Comparison of ENCODE assay signal across 24 cellular contexts in the genomic region with DNA sequence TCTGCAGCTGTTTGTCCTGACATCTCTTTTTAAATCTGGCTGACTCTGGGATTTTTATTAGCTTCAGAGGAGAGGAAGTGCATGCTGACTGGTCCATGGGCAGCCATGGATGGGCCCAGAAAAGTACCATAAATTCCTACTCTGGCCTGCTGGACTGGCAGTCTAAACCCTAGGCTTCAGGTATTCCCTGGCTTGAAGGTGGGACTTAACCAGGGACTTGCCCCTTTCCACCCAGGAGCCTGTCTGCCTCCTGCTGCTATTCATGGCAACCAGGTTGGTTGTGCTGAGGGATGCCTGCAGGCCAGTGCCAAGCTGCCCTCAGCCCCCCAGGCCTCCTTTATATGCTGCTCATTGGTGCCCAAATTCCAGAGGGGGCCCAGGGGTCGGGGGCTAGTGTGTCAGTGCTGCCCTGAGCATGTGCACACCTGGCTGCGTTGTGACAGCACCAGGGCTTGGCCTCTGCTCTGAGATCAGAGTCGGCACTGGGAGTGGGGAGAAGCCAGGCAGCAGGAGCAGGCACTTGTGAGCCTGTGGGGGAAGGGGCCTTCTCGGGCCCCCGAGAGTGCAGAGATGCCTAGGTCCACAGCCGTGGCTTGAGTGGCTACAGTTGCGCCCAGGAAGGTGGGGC.
"Had no signal": no experiment of that assay in that cellular context is flagged by ENCODE, and none has a peak within 500 bp of the region (broad histone marks: within the 10 kb centered on the region; RNA-seq: fewer than 3 reads in every experiment).

No MANE protein-coding gene starts in this region.

- DNase-seq: effector CD4-positive, alpha-beta T cell; endodermal cell; erythroblast; foreskin keratinocyte; immature natural killer cell; left cardiac atrium; left ventricle myocardium inferior; mesendoderm; naive B cell; psoas muscle; retina; spleen; stimulated activated CD4-positive, alpha-beta T cell treated with anti-CD3 and anti-CD28 coated beads, Interleukin-15, amount 100 ng/mL, for 24 hours; stimulated activated CD4-positive, alpha-beta T cell treated with anti-CD3 and anti-CD28 coated beads, Interleukin-1b, Interleukin-23, amount 100 ng/mL, for 48 hours; stimulated activated CD4-positive, alpha-beta T cell treated with anti-CD3 and anti-CD28 coated beads, Interleukin-4, amount 100 ng/mL, for 4 hours; stimulated activated naive CD4-positive, alpha-beta T cell; thyroid gland had no signal

- H3K36me3 ChIP-seq: left ventricle myocardium inferior, spleen, suprapubic skin, thyroid gland, vagina had no signal

- H3K27ac Mint-ChIP-seq: endodermal cell, immature natural killer cell, naive B cell, nephron, type B pancreatic cell had no signal

- H3K27me3 Mint-ChIP-seq: naive B cell, type B pancreatic cell had no signal

- H3K4me3 ChIP-seq: coronary artery, left ventricle myocardium inferior, lung, psoas muscle, spleen, suprapubic skin, thyroid gland, vagina had no signal

- H3K4me1 Mint-ChIP-seq: endodermal cell, immature natural killer cell, naive B cell, nephron had no signal

- H3K4me3 Mint-ChIP-seq: endodermal cell, immature natural killer cell, naive B cell, nephron, type B pancreatic cell had no signal

- H3K27me3 ChIP-seq: foreskin keratinocyte, spleen, suprapubic skin, thyroid gland, vagina had no signal

- H3K36me3 Mint-ChIP-seq: immature natural killer cell, naive B cell, type B pancreatic cell had no signal

- H3K9me3 ChIP-seq: psoas muscle, suprapubic skin, thyroid gland, vagina had no signal

- H3K27ac ChIP-seq: coronary artery, foreskin keratinocyte, left ventricle myocardium inferior, psoas muscle, spleen, suprapubic skin, thyroid gland, vagina had no signal

- H3K4me1 ChIP-seq: left ventricle myocardium inferior, psoas muscle, spleen, suprapubic skin, thyroid gland, vagina had no signal

- H3K9me3 Mint-ChIP-seq: type B pancreatic cell had no signal

- ATAC-seq: left cardiac atrium, psoas muscle, sciatic nerve had no signal
